In the genomic region with DNA sequence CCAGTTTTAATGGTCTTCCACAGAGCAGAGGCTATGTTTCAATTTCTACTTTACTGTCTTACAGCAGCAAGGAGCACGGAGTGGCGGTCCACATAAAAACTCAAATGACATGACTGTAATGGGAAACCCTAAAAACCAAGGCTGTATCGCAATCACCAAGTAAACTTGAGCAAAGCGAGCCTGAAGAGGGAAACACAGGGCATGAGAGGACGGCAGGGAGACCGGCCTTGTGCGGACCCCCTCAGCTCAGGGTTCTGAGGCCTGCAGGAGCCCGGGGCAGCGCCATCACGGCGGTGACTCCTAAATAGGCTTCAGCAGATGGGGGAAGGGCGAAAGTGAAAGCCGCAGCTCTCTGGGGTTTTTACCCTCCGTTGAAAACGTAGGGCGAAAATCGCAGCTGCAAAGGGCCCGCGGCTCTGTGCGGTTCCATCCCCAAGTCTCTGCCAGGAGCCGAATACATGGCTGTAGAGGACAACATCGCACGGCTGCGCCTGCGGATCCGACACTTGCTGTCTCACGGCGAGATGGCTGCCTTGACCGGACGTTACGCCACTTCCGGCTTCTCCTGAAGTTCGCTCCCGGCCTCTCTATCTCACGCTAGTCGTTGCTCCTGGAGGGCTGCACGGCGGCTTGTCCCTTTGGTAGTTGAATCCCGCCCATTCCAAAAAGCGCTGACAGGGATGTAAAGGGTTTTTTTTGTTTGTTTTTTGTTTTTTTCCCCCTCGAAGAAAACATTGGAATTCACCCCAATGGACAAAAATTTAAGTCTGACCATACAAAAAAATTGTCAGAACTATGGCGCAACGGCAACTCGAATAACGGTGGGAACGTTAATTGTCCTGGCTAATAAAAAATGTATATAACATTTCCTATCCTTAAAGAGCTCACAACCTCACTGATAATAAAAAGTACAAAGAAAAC, we compare ENCODE assay signal across 9 cellular contexts. TPM values are rescaled to one million over a fixed set of nuclear protein-coding genes. Genes with fewer than 3 reads are reported as not detected.
A peak's percentile ranks its signal among the peaks of the same experiment; 100 is the strongest.
DNase-seq lines count a peak whose midpoint lies in the region; ATAC-seq and TF ChIP-seq lines count a peak whose summit lies in the region.
"Had no signal": no experiment of that assay in that cellular context is flagged by ENCODE, and none has a peak within 500 bp of the region (broad histone marks: within the 10 kb centered on the region; RNA-seq: fewer than 3 reads in every experiment).

TSS of gene PSMB1 (minus strand) at position 543 of the 921 bp plus-strand sequence. CDS start at position 478, 65 bp downstream.

- CTCF ChIA-PET in activated CD4-positive, alpha-beta T cell treated with anti-CD3 and anti-CD28 coated beads for 36 hours (lab: Charles Lee): interaction anchor here (0.8 to 1.9 kb wide), 4 partner anchors 10 to 31 kb away, joined by 3 to 7 read pairs (median 4); partner anchors contain the start of gene PDCD2

- POLR2A ChIA-PET in activated CD4-positive, alpha-beta T cell treated with anti-CD3 and anti-CD28 coated beads for 36 hours (lab: Charles Lee): interaction anchor here (0.6 to 1.8 kb wide), 4 partner anchors 14 to 260 kb away, joined by 3 to 5 read pairs (median 4); partner anchors contain the start of gene PDCD2

- peak; percentile 97 for TF ChIP-seq POLR2A in GM19099 (IDR thresholded peaks at IDR 0.05; ENCODE audit: extremely low read depth, insufficient read length, low read depth)

- no peaks in the 10 kb centered on the region for H3K27me3 Mint-ChIP-seq in activated CD4-positive, alpha-beta T cell treated with anti-CD3 and anti-CD28 coated beads for 36 hours
- H3K27me3 Mint-ChIP-seq: dendritic cell treated with granulocyte-macrophage colony-stimulating factor and Interleukin-4, amounts not matched to agents 40 ng/mL and 50 ng/mL, for 4 days had no signal

- peak; percentile 65 for ATAC-seq in HG03432 (IDR thresholded peaks at IDR 0.05; ENCODE audit: unreplicated experiment)
- peak; percentile 50 for ATAC-seq in activated CD4-positive, alpha-beta T cell treated with anti-CD3 and anti-CD28 coated beads for 36 hours

- H3K27ac Mint-ChIP-seq in activated CD4-positive, alpha-beta T cell treated with anti-CD3 and anti-CD28 coated beads for 36 hours: no peak within 1 kb of the TSS
- H3K27ac Mint-ChIP-seq: dendritic cell treated with granulocyte-macrophage colony-stimulating factor and Interleukin-4, amounts not matched to agents 40 ng/mL and 50 ng/mL, for 4 days had no signal

- H3K9me3 Mint-ChIP-seq in activated CD4-positive, alpha-beta T cell treated with anti-CD3 and anti-CD28 coated beads for 36 hours (ENCODE audit: low read depth): no peaks in the 10 kb centered on the region
- H3K9me3 Mint-ChIP-seq: dendritic cell treated with granulocyte-macrophage colony-stimulating factor and Interleukin-4, amounts not matched to agents 40 ng/mL and 50 ng/mL, for 4 days had no signal

- peak within 1 kb of the TSS; percentile 94 for H3K27ac ChIP-seq in cingulate gyrus (ENCODE audit: low read depth, low read length)

- no peak within 1 kb of the TSS for H3K4me3 Mint-ChIP-seq in activated CD4-positive, alpha-beta T cell treated with anti-CD3 and anti-CD28 coated beads for 36 hours
- H3K4me3 Mint-ChIP-seq: dendritic cell treated with granulocyte-macrophage colony-stimulating factor and Interleukin-4, amounts not matched to agents 40 ng/mL and 50 ng/mL, for 4 days had no signal

- peaks cover 34% of the 10 kb centered on the region for H3K4me1 Mint-ChIP-seq in activated CD4-positive, alpha-beta T cell treated with anti-CD3 and anti-CD28 coated beads for 36 hours

- intact Hi-C loops in activated CD4-positive, alpha-beta T cell treated with anti-CD3 and anti-CD28 coated beads for 36 hours (cut with DNase I, micrococcal nuclease): loop anchor here (1.0 to 10.0 kb wide), 2 partner anchors 248 to 851 kb away; partner anchors contain the start of genes C6orf120 (in 1 of the 2), FAM120B (in 1 of the 2) and WDR27 (in 1 of the 2)

- peaks cover 37% of the 10 kb centered on the region for H3K36me3 Mint-ChIP-seq in activated CD4-positive, alpha-beta T cell treated with anti-CD3 and anti-CD28 coated beads for 36 hours (ENCODE audit: low read depth)

- DNase-seq in AML-193 (lab: John Stamatoyannopoulos, UW) (peak; percentile 89 to 90), NCI-H524 (lab: John Stamatoyannopoulos, UW) (peak; percentile 93 to 95), kidney glomerular epithelial cell (lab: John Stamatoyannopoulos, UW) (peak; percentile 85)
- peak; percentile 90 for DNase-seq in activated CD4-positive, alpha-beta T cell treated with anti-CD3 and anti-CD28 coated beads for 36 hours
- peak; percentile 44 to 60 for DNase-seq in stimulated activated CD4-positive, alpha-beta T cell treated with anti-CD3 and anti-CD28 coated beads, Interleukin-1b, Interleukin-23, amount 100 ng/mL, for 1 hour (ENCODE audit: low read depth in 2 of 2)

RNA-seq across cellular contexts. Expression of gene PSMB1, which starts in this region (rescaled TPM):
- 100 to 1,000 TPM; 129 to 245 TPM for total RNA-seq in activated CD4-positive, alpha-beta T cell treated with anti-CD3 and anti-CD28 coated beads for 36 hours

Comparison
In these comparisons a context has a peak if more than half of its experiments do, and no peak if none do; other contexts are left out.
1. Peak in every context shown above with its lines: DNase-seq, ATAC-seq and H3K27ac ChIP-seq.